Comparison of ENCODE assay signal across 9 cellular contexts in genomic region chr19:48308695-48309586, GRCh38. TPM values are rescaled to one million over a fixed set of nuclear protein-coding genes. Genes with fewer than 3 reads are reported as not detected.
DNase-seq lines count a peak whose midpoint lies in the region; ATAC-seq, FAIRE-seq and TF ChIP-seq lines count a peak whose summit lies in the region.
"Had no signal": no experiment of that assay in that cellular context is flagged by ENCODE, and none has a peak within 500 bp of the region (broad histone marks: within the 10 kb centered on the region; RNA-seq: fewer than 3 reads in every experiment).

No MANE protein-coding gene starts in this region.

- no peaks in the 10 kb centered on the region for H3F3A ChIP-seq in OCI-LY1 (ENCODE audit: insufficient read depth, low read length)

- no peaks in the 10 kb centered on the region for H3K9me2 ChIP-seq in OCI-LY1 (ENCODE audit: low read depth, low read length)

- no peak overlapping the region for H2AFZ ChIP-seq in OCI-LY1 (ENCODE audit: low read length)

- H3K27ac ChIP-seq in OCI-LY1 (ENCODE audit: low read depth, low read length, poor library complexity, severe bottlenecking) (no peak overlapping the region), transverse colon (no peak overlapping the region)

- no peaks in the 10 kb centered on the region for H3K4me1 ChIP-seq in OCI-LY1 (ENCODE audit: insufficient read depth, low read length, severe bottlenecking)
- no peaks in the 10 kb centered on the region for H3K4me1 ChIP-seq in transverse colon

- no peak overlapping the region for H3K4me2 ChIP-seq in OCI-LY1 (ENCODE audit: low read length)

- 53% methylated on average over 20 of the region's 20 CpGs; no CpG with 5 or more reads in 1 of the 2 donors for WGBS in transverse colon (ENCODE audit: low coverage in 1 of 2), 2 donors

- no peaks in the 10 kb centered on the region for H3K27me3 Mint-ChIP-seq in stimulated activated naive B cell treated with anti-CD40 and anti-IgM and Interleukin-4, amounts not matched to agents 10 μg/mL and 1 μg/mL and 100 μg/mL, for 72 hours

- no peaks in the 10 kb centered on the region for H3K4me1 Mint-ChIP-seq in stimulated activated naive B cell treated with anti-CD40 and anti-IgM and Interleukin-4, amounts not matched to agents 10 μg/mL and 1 μg/mL and 100 μg/mL, for 72 hours

- H3K27me3 ChIP-seq in OCI-LY1 (ENCODE audit: insufficient read depth, low read length) (0 out of 2 replicates have a peak, but pooled peaks cover 9% of the 10 kb centered on the region), transverse colon (no peaks in the 10 kb centered on the region)

- no peak overlapping the region for H3K9ac ChIP-seq in OCI-LY1 (ENCODE audit: low read length)

- H3K27ac Mint-ChIP-seq in stimulated activated naive B cell treated with anti-CD40 and anti-IgM and Interleukin-4, amounts not matched to agents 10 μg/mL and 1 μg/mL and 100 μg/mL, for 72 hours, result no peak overlapping the region

- H3K79me2 ChIP-seq in OCI-LY1 (ENCODE audit: insufficient read depth, low read length), result no peaks in the 10 kb centered on the region

- no peak overlapping the region for H3K4me3 Mint-ChIP-seq in stimulated activated naive B cell treated with anti-CD40 and anti-IgM and Interleukin-4, amounts not matched to agents 10 μg/mL and 1 μg/mL and 100 μg/mL, for 72 hours

- in situ Hi-C loops in GM13977 (cut with MboI; ENCODE audit: low pct_unique_long_range_greater_than_20kb, low sequenced_read_pairs, unreplicated experiment), result no loop called here
- in situ Hi-C loops in transverse colon (cut with MboI; ENCODE audit: low pct_ligation_motif_present in 1 of 4, low pct_unique_long_range_greater_than_20kb in 1 of 4, low sequenced_read_pairs in 3 of 4), result loop anchor here in 1 of 4 donors (25.0 kb wide), 1 partner anchor 278 kb away; no protein-coding TSS in a partner anchor

- H3K36me3 Mint-ChIP-seq in stimulated activated naive B cell treated with anti-CD40 and anti-IgM and Interleukin-4, amounts not matched to agents 10 μg/mL and 1 μg/mL and 100 μg/mL, for 72 hours, result no peaks in the 10 kb centered on the region

- H3K9me3 Mint-ChIP-seq in stimulated activated naive B cell treated with anti-CD40 and anti-IgM and Interleukin-4, amounts not matched to agents 10 μg/mL and 1 μg/mL and 100 μg/mL, for 72 hours, result no peaks in the 10 kb centered on the region

- intact Hi-C loops in transverse colon (cut with DNase I; ENCODE audit: low total_unique reads), result no loop called here

- no peaks in the 10 kb centered on the region for H4K20me1 ChIP-seq in OCI-LY1 (ENCODE audit: insufficient read depth, low read length)

- no peak for ATAC-seq in stimulated activated naive B cell treated with anti-CD40 and anti-IgM and Interleukin-4, amounts not matched to agents 10 μg/mL and 1 μg/mL and 100 μg/mL, for 72 hours (replicated peaks)
- ATAC-seq in GM19035 (IDR thresholded peaks at IDR 0.05; ENCODE audit: unreplicated experiment), result no peak

- no peak overlapping the region for H3K4me3 ChIP-seq in OCI-LY1 (ENCODE audit: low read depth, low read length, poor library complexity, severe bottlenecking)
- H3K4me3 ChIP-seq in fibroblast of mammary gland (ENCODE audit: control insufficient read depth, low read depth, low read length), result no peak overlapping the region
- H3K4me3 ChIP-seq in transverse colon, result no peak overlapping the region

- H3K9me3 ChIP-seq in OCI-LY1 (ENCODE audit: low read length) (no peaks in the 10 kb centered on the region), transverse colon (no peaks in the 10 kb centered on the region)

- no peak for FAIRE-seq in D721Med (lab: Jason Lieb, UNC)
- FAIRE-seq: endometrium had no signal

- DNase-seq in GM13977 (ENCODE audit: low spot score) (no peak), fibroblast of mammary gland (ENCODE audit: low read depth) (peak; percentile 36), retina (peak; percentile 68), D721Med (ENCODE audit: insufficient read length, low spot score) (no peak), transverse colon (no peak)
- no peak for DNase-seq in stimulated activated naive B cell treated with anti-CD40 and anti-IgM and Interleukin-4, amounts not matched to agents 10 μg/mL and 1 μg/mL and 100 μg/mL, for 72 hours

- TF ChIP-seq POLR2A in transverse colon (IDR thresholded peaks at IDR 0.05), result no peak

- TF ChIP-seq CTCF in GM13977 (IDR thresholded peaks at IDR 0.05; ENCODE audit: extremely low read depth, insufficient read depth, missing control alignments), result peak; percentile 42
- peak; percentile 47; the same call in 1 of the 2 replicates for TF ChIP-seq CTCF in OCI-LY1 (IDR thresholded peaks at IDR 0.05; ENCODE audit: low read length)
- TF ChIP-seq CTCF in fibroblast of mammary gland (conservative IDR thresholded peaks at IDR 0.05; ENCODE audit: control insufficient read depth, insufficient read depth, low read depth, low read length), result peak; percentile 36
- TF ChIP-seq CTCF in D721Med (IDR thresholded peaks at IDR 0.05; ENCODE audit: insufficient read depth, missing control alignments), result no peak
- no peak for TF ChIP-seq CTCF in transverse colon (IDR thresholded peaks at IDR 0.05)

- H3K36me3 ChIP-seq in OCI-LY1 (ENCODE audit: insufficient read depth, low read length), result no peaks in the 10 kb centered on the region
- H3K36me3 ChIP-seq in transverse colon, result no peaks in the 10 kb centered on the region

- no peak for TF ChIP-seq EP300 in transverse colon (IDR thresholded peaks at IDR 0.05; ENCODE audit: low read depth)

RNA-seq across cellular contexts. Expression of gene EMP3, which starts 16.4 kb away (rescaled TPM):
- total RNA-seq in transverse colon, result 10 to 100 TPM in 3 of 4 donors, 1 to 10 TPM in 1; 5.2 to 14.3 (median 12.0) TPM

RNA-seq across cellular contexts. Expression of gene ZNF114, which starts 39.1 kb away (rescaled TPM):
- not detected for total RNA-seq in transverse colon

RNA-seq across cellular contexts. Expression of gene CARD8, which starts 53.2 kb away (rescaled TPM):
- total RNA-seq in transverse colon, result 10 to 100 TPM; 13.1 to 48.4 (median 29.4) TPM

RNA-seq across cellular contexts. Expression of gene TMEM143, which starts 54.8 kb away (rescaled TPM):
- 10 to 100 TPM in 3 of 4 donors, 1 to 10 TPM in 1; 9.1 to 27.7 (median 15.2) TPM for total RNA-seq in transverse colon

RNA-seq across cellular contexts. Expression of gene SYNGR4, which starts 55.2 kb away (rescaled TPM):
- not detected for total RNA-seq in transverse colon

Comparison
In these comparisons a context has a peak if more than half of its experiments do, and no peak if none do; other contexts are left out.
1. DNase-seq: peak in fibroblast of mammary gland (single experiment) and retina (single experiment); none in GM13977 (single experiment), D721Med (single experiment), transverse colon (single experiment) and stimulated activated naive B cell treated with anti-CD40 and anti-IgM and Interleukin-4, amounts not matched to agents 10 μg/mL and 1 μg/mL and 100 μg/mL, for 72 hours (single experiment).
2. CTCF ChIP-seq: peak in GM13977 (single experiment), OCI-LY1 (single experiment) and fibroblast of mammary gland (single experiment); none in D721Med (single experiment) and transverse colon (0 of 5).